In genomic region chr15:101256756-101257155, GRCh38 we compare ENCODE assay signal across 11 cellular contexts. TPM values are rescaled to one million over a fixed set of nuclear protein-coding genes. Genes with fewer than 3 reads are reported as not detected.
DNase-seq lines count a peak whose midpoint lies in the region; ATAC-seq, FAIRE-seq and TF ChIP-seq lines count a peak whose summit lies in the region.
"Had no signal": no experiment of that assay in that cellular context is flagged by ENCODE, and none has a peak within 500 bp of the region (broad histone marks: within the 10 kb centered on the region; RNA-seq: fewer than 3 reads in every experiment).

No MANE protein-coding gene starts in this region.

- no peaks in the 10 kb centered on the region for H3K36me3 ChIP-seq in OCI-LY1 (ENCODE audit: insufficient read depth, low read length)
- H3K36me3 ChIP-seq in endodermal cell (ENCODE audit: control insufficient read depth, insufficient read depth, low read length): no peaks in the 10 kb centered on the region
- H3K36me3 ChIP-seq in suprapubic skin: no peaks in the 10 kb centered on the region

- DNase-seq in AML-193 (lab: John Stamatoyannopoulos, UW) (peak; percentile 68 to 70), GM13977 (ENCODE audit: low spot score) (no peak), endodermal cell (peak; percentile 38), suprapubic skin (ENCODE audit: low spot score in 2 of 2) (no peak), NCI-H226 (no peak), frontal cortex (ENCODE audit: low spot score in 2 of 2) (no peak)
- DNase-seq: activated CD4-positive, alpha-beta T cell treated with anti-CD3 and anti-CD28 coated beads, Interleukin-2, amount 50 U/mL, for 48 hours; anterior cingulate cortex; mesendoderm had no signal

- H3K4me1 Mint-ChIP-seq in endodermal cell: peaks cover 8% of the 10 kb centered on the region

- H3K4me1 ChIP-seq in OCI-LY1 (ENCODE audit: insufficient read depth, low read length, severe bottlenecking) (peaks cover 7% of the 10 kb centered on the region), endodermal cell (ENCODE audit: control insufficient read depth, insufficient read depth, low read length) (no peaks in the 10 kb centered on the region), suprapubic skin (peaks cover 10% of the 10 kb centered on the region)

- H3K27ac Mint-ChIP-seq in endodermal cell: no peak overlapping the region

- H3K4me3 ChIP-seq in OCI-LY1 (ENCODE audit: low read depth, low read length, poor library complexity, severe bottlenecking): no peak overlapping the region
- no peak overlapping the region for H3K4me3 ChIP-seq in endodermal cell (ENCODE audit: low read length)
- no peak overlapping the region for H3K4me3 ChIP-seq in suprapubic skin

- H3K9me3 Mint-ChIP-seq in endodermal cell: no peaks in the 10 kb centered on the region

- no peaks in the 10 kb centered on the region for H4K20me1 ChIP-seq in OCI-LY1 (ENCODE audit: insufficient read depth, low read length)

- no peaks in the 10 kb centered on the region for H3K9me3 ChIP-seq in OCI-LY1 (ENCODE audit: low read length)
- no peaks in the 10 kb centered on the region for H3K9me3 ChIP-seq in endodermal cell (ENCODE audit: control insufficient read depth, low read length)
- H3K9me3 ChIP-seq in suprapubic skin: no peaks in the 10 kb centered on the region

- TF ChIP-seq CTCF in GM13977 (IDR thresholded peaks at IDR 0.05; ENCODE audit: extremely low read depth, insufficient read depth, missing control alignments) (peak; percentile 52), OCI-LY1 (IDR thresholded peaks at IDR 0.05; ENCODE audit: low read length) (peak; percentile 77), endodermal cell (conservative IDR thresholded peaks at IDR 0.05) (peak; percentile 67), suprapubic skin (IDR thresholded peaks at IDR 0.05) (no peak)

- in situ Hi-C loops in GM13977 (cut with MboI; ENCODE audit: low pct_unique_long_range_greater_than_20kb, low sequenced_read_pairs, unreplicated experiment): loop anchor here (10.0 to 25.0 kb wide), 3 partner anchors 162 to 644 kb away; partner anchors contain the start of genes ASB7, LINS1 and LRRK1

- FAIRE-seq in frontal cortex (lab: Jason Lieb, UNC): no peak

- H3K79me2 ChIP-seq in OCI-LY1 (ENCODE audit: insufficient read depth, low read length): no peaks in the 10 kb centered on the region

- H2AFZ ChIP-seq in OCI-LY1 (ENCODE audit: low read length): no peak overlapping the region

- no peak for TF ChIP-seq POLR2A in suprapubic skin (IDR thresholded peaks at IDR 0.05)

- no peaks in the 10 kb centered on the region for H3F3A ChIP-seq in OCI-LY1 (ENCODE audit: insufficient read depth, low read length)

- 94 to 95% methylated on average over 6 of the region's 6 CpGs for WGBS in endodermal cell (ENCODE audit: insufficient coverage in 1 of 2, insufficient read length in 1 of 2), 2 experiments
- WGBS in suprapubic skin: 88% methylated on average over 6 of the region's 6 CpGs

- H3K9me2 ChIP-seq in OCI-LY1 (ENCODE audit: low read depth, low read length): no peaks in the 10 kb centered on the region

- H3K9ac ChIP-seq in OCI-LY1 (ENCODE audit: low read length) (no peak overlapping the region), endodermal cell (ENCODE audit: extremely low read depth, low read length, poor library complexity, severe bottlenecking) (no peak overlapping the region)

- 0 out of 2 replicates have a peak, but pooled peaks cover 5% of the 10 kb centered on the region for H3K27me3 ChIP-seq in OCI-LY1 (ENCODE audit: insufficient read depth, low read length)
- H3K27me3 ChIP-seq in endodermal cell (ENCODE audit: control insufficient read depth, insufficient read depth, low read length, poor library complexity, severe bottlenecking): no peaks in the 10 kb centered on the region
- no peaks in the 10 kb centered on the region for H3K27me3 ChIP-seq in suprapubic skin

- no peaks in the 10 kb centered on the region for H3K36me3 Mint-ChIP-seq in endodermal cell (ENCODE audit: low read depth)

- no peak for ATAC-seq in HG02642 (IDR thresholded peaks at IDR 0.05; ENCODE audit: poor library complexity, unreplicated experiment)

- H3K4me3 Mint-ChIP-seq in endodermal cell: no peak overlapping the region

- H3K27ac ChIP-seq in OCI-LY1 (ENCODE audit: low read depth, low read length, poor library complexity, severe bottlenecking) (no peak overlapping the region), endodermal cell (ENCODE audit: low read depth, low read length) (no peak overlapping the region), suprapubic skin (no peak overlapping the region)

- no peaks in the 10 kb centered on the region for H3K27me3 Mint-ChIP-seq in endodermal cell (ENCODE audit: insufficient read depth)

- no peak for TF ChIP-seq EP300 in suprapubic skin (IDR thresholded peaks at IDR 0.05)

- no peak overlapping the region for H3K4me2 ChIP-seq in OCI-LY1 (ENCODE audit: low read length)

RNA-seq across cellular contexts. Expression of gene CHSY1, which starts 4.9 kb away (rescaled TPM):
- total RNA-seq in endodermal cell (10 to 100 TPM; 33.3 to 39.9 TPM), suprapubic skin (10 to 100 TPM; 29.7 to 39.6 (median 30.5) TPM), frontal cortex (22.8 TPM)
- polyA plus RNA-seq in endodermal cell (2013, experiment 1 of 2): 29.5 TPM
- polyA plus RNA-seq in endodermal cell (2013, experiment 2 of 2): 29.7 TPM

RNA-seq across cellular contexts. Expression of gene SELENOS, which starts 20.5 kb away (rescaled TPM):
- total RNA-seq in endodermal cell (10 to 100 TPM; 56.1 to 60.5 TPM), suprapubic skin (10 to 100 TPM; 39.8 to 88.3 (median 50.2) TPM), frontal cortex (48.9 TPM)
- polyA plus RNA-seq in endodermal cell (2013, experiment 1 of 2): 63.3 TPM
- 61.3 TPM for polyA plus RNA-seq in endodermal cell (2013, experiment 2 of 2)

RNA-seq across cellular contexts. Expression of gene SNRPA1, which starts 38.3 kb away (rescaled TPM):
- total RNA-seq in endodermal cell: 100 to 1,000 TPM; 111 to 140 TPM
- polyA plus RNA-seq in endodermal cell (2013, experiment 1 of 2): 123 TPM
- polyA plus RNA-seq in endodermal cell (2013, experiment 2 of 2): 111 TPM
- 100 to 1,000 TPM in 1 of 4 donors, 10 to 100 TPM in 3; 43.1 to 122 (median 48.2) TPM for total RNA-seq in suprapubic skin
- 13.9 TPM for total RNA-seq in frontal cortex

Comparison
In these comparisons a context has a peak if more than half of its experiments do, and no peak if none do; other contexts are left out.
1. DNase-seq: peak in AML-193 (2 of 2) and endodermal cell (single experiment); none in GM13977 (single experiment), suprapubic skin (0 of 2), NCI-H226 (single experiment) and frontal cortex (0 of 2).
2. CTCF ChIP-seq: peak in GM13977 (single experiment), OCI-LY1 (single experiment) and endodermal cell (single experiment); none in suprapubic skin (0 of 2).